In genomic region chr2:72605836-72606442, GRCh38 we compare ENCODE assay signal across 8 cellular contexts.
DNase-seq lines count a peak whose midpoint lies in the region; ATAC-seq and TF ChIP-seq lines count a peak whose summit lies in the region.

No MANE protein-coding gene starts in this region.

- no peaks in the 10 kb centered on the region for H3K36me3 Mint-ChIP-seq in effector memory CD8-positive, alpha-beta T cell (ENCODE audit: insufficient read depth)

- ATAC-seq in HG03175 (IDR thresholded peaks at IDR 0.05; ENCODE audit: unreplicated experiment) (peak; percentile 59), lower lobe of right lung (no peak), GM21515 (IDR thresholded peaks at IDR 0.05; ENCODE audit: unreplicated experiment) (no peak), GM18502 (IDR thresholded peaks at IDR 0.05; ENCODE audit: poor library complexity, unreplicated experiment) (no peak)
- ATAC-seq in effector memory CD8-positive, alpha-beta T cell (replicated peaks), result no peak
- no peak for ATAC-seq in activated CD4-positive, CD25-positive, alpha-beta regulatory T cell treated with anti-CD3 and anti-CD28 coated beads, Interleukin-2, amount 50 U/mL, for 24 hours

- H3K36me3 ChIP-seq in adipocyte (ENCODE audit: control insufficient read depth, insufficient read depth, low read length, severe bottlenecking), result no peaks in the 10 kb centered on the region
- H3K36me3 ChIP-seq in lower lobe of right lung, result no peaks in the 10 kb centered on the region

- no peaks in the 10 kb centered on the region for H3K9me3 Mint-ChIP-seq in effector memory CD8-positive, alpha-beta T cell

- H3K27ac Mint-ChIP-seq in effector memory CD8-positive, alpha-beta T cell, result no peak overlapping the region

- H3K4me1 ChIP-seq in adipocyte (ENCODE audit: control insufficient read depth, insufficient read depth, low read length), result peaks cover 15% of the 10 kb centered on the region
- no peaks in the 10 kb centered on the region for H3K4me1 ChIP-seq in lower lobe of right lung

- H3K9me3 ChIP-seq in adipocyte (ENCODE audit: control insufficient read depth, low read length), result no peaks in the 10 kb centered on the region
- H3K9me3 ChIP-seq in lower lobe of right lung, result no peaks in the 10 kb centered on the region

- no peaks in the 10 kb centered on the region for H3K27me3 Mint-ChIP-seq in effector memory CD8-positive, alpha-beta T cell

- intact Hi-C loops in lower lobe of right lung (cut with DNase I), result no loop called here

- TF ChIP-seq CTCF in lower lobe of right lung (IDR thresholded peaks at IDR 0.05), result peak; percentile 61

- no peak overlapping the region for H3K4me3 Mint-ChIP-seq in effector memory CD8-positive, alpha-beta T cell

- DNase-seq in COLO829 (ENCODE audit: low spot score) (peak; percentile 21), adipocyte (ENCODE audit: low read depth) (peak; percentile 71), lower lobe of right lung (no peak)
- no peak for DNase-seq in effector memory CD8-positive, alpha-beta T cell

- H3K4me3 ChIP-seq in adipocyte (ENCODE audit: low read length), result no peak overlapping the region
- no peak overlapping the region for H3K4me3 ChIP-seq in lower lobe of right lung

- peaks cover 0 to 10% of the 10 kb centered on the region in 2 donors for H3K4me1 Mint-ChIP-seq in effector memory CD8-positive, alpha-beta T cell (ENCODE audit: low read depth in 2 of 2)

- no peak overlapping the region for H3K9ac ChIP-seq in adipocyte (ENCODE audit: low read length)

- no peaks in the 10 kb centered on the region for H3K27me3 ChIP-seq in adipocyte (replicated peaks; ENCODE audit: control insufficient read depth, insufficient read depth, low read length)
- H3K27me3 ChIP-seq in lower lobe of right lung (ENCODE audit: low read depth), result no peaks in the 10 kb centered on the region

- H3K27ac ChIP-seq in lower lobe of right lung, result no peak overlapping the region

Comparison
In these comparisons a context has a peak if more than half of its experiments do, and no peak if none do; other contexts are left out.
1. DNase-seq: peak in COLO829 (single experiment) and adipocyte (single experiment); none in lower lobe of right lung (single experiment) and effector memory CD8-positive, alpha-beta T cell (0 of 3).